ENCODE assay signal across 23 cellular contexts in genomic region chr9:124005372-124005771, GRCh38. TPM values are rescaled to one million over a fixed set of nuclear protein-coding genes. Genes with fewer than 3 reads are reported as not detected.
DNase-seq lines count a peak whose midpoint lies in the region; ATAC-seq and TF ChIP-seq lines count a peak whose summit lies in the region.
"Had no signal": no experiment of that assay in that cellular context is flagged by ENCODE, and none has a peak within 500 bp of the region (broad histone marks: within the 10 kb centered on the region; RNA-seq: fewer than 3 reads in every experiment).

No MANE protein-coding gene starts in this region.

- H4K20me1 ChIP-seq in OCI-LY7 (ENCODE audit: insufficient read depth, low read length): no peaks in the 10 kb centered on the region

- no peak overlapping the region for H3K9ac ChIP-seq in iPS-20b (ENCODE audit: low read depth, low read length)

- peaks cover 11 to 21% of the 10 kb centered on the region in 2 donors for H3K4me1 Mint-ChIP-seq in natural killer cell treated with Interleukin-12 subunit alpha and Interleukin-12 subunit beta and Interleukin-15 and Interleukin-18, amount 100 ng/mL, for 72 hours (ENCODE audit: low read depth in 2 of 2)
- H3K4me1 Mint-ChIP-seq in natural killer cell: peaks cover 10 to 14% of the 10 kb centered on the region in 2 donors

- H3K27ac ChIP-seq in iPS-20b (ENCODE audit: low read length) (no peak overlapping the region), OCI-LY7 (ENCODE audit: low read depth, low read length, poor library complexity, severe bottlenecking) (no peak overlapping the region)
- H3K27ac ChIP-seq: RWPE1, SK-N-MC had no signal

- ATAC-seq in natural killer cell treated with Interleukin-12 subunit alpha and Interleukin-12 subunit beta and Interleukin-15 and Interleukin-18, amount 100 ng/mL, for 72 hours: no peak
- ATAC-seq in natural killer cell: no peak
- ATAC-seq in HG02870 (IDR thresholded peaks at IDR 0.05; ENCODE audit: unreplicated experiment): no peak
- ATAC-seq: HCT116 had no signal

- intact Hi-C loops in natural killer cell (cut with micrococcal nuclease) (no loop called here), OCI-LY7 (cut with micrococcal nuclease; ENCODE audit: unreplicated experiment) (no loop called here)

- CTCF ChIA-PET in OCI-LY7 (lab: Charles Lee; ENCODE audit: unreplicated experiment): no interaction called here

- no peaks in the 10 kb centered on the region for H3K79me2 ChIP-seq in OCI-LY7 (ENCODE audit: insufficient read depth, low read depth, low read length)

- no TSS peak for BruUV-seq in OCI-LY7 (replicated peaks; lab: Mats Ljungman, UMichigan)

- H3K36me3 Mint-ChIP-seq in natural killer cell treated with Interleukin-12 subunit alpha and Interleukin-12 subunit beta and Interleukin-15 and Interleukin-18, amount 100 ng/mL, for 72 hours: peaks cover 5% of the 10 kb centered on the region
- no peaks in the 10 kb centered on the region for H3K36me3 Mint-ChIP-seq in natural killer cell
- H3K36me3 Mint-ChIP-seq: CD8-positive, alpha-beta memory T cell had no signal

- DNase-seq in natural killer cell treated with Interleukin-12 subunit alpha and Interleukin-12 subunit beta and Interleukin-15 and Interleukin-18, amount 100 ng/mL, for 72 hours (ENCODE audit: low spot score): peak; percentile 32
- DNase-seq in natural killer cell: no peak
- peak; percentile 29 for DNase-seq in astrocyte of the hippocampus (ENCODE audit: low read depth, low spot score)
- no peak for DNase-seq in OCI-LY7 (ENCODE audit: low spot score)
- DNase-seq in SKM-1 treated with dmso at 0.1 percent for 144 hours (lab: John Stamatoyannopoulos, UW; ENCODE audit: unreplicated experiment): no peak
- no peak for DNase-seq in NAMALWA (ENCODE audit: low spot score)
- DNase-seq: 8988T; AML-193; C1 segment of cervical spinal cord; Calu3; CD8-positive, alpha-beta memory T cell; DMS153; GDM1; Karpas-422; MV-4-11; NCI-H1694; NCI-H526; SHP77 treated with DMSO at 0.1 percent for 48 hours had no signal

- H3K4me1 ChIP-seq in iPS-20b (ENCODE audit: insufficient read depth, low read length) (peaks cover 18% of the 10 kb centered on the region), OCI-LY7 (ENCODE audit: insufficient read depth, low read length, poor library complexity, severe bottlenecking) (no peaks in the 10 kb centered on the region)

- no peak overlapping the region for H3K4me2 ChIP-seq in OCI-LY7 (ENCODE audit: low read length)

- H3K4me3 Mint-ChIP-seq in natural killer cell treated with Interleukin-12 subunit alpha and Interleukin-12 subunit beta and Interleukin-15 and Interleukin-18, amount 100 ng/mL, for 72 hours: no peak overlapping the region
- H3K4me3 Mint-ChIP-seq in natural killer cell: no peak overlapping the region
- H3K4me3 Mint-ChIP-seq: CD8-positive, alpha-beta memory T cell had no signal

- TF ChIP-seq CTCF in natural killer cell (IDR thresholded peaks at IDR 0.05) (no peak), OCI-LY7 (conservative IDR thresholded peaks at IDR 0.05; ENCODE audit: low read length) (no peak)

- peaks cover 80 to 94% of the 10 kb centered on the region in 2 donors for H3K27me3 Mint-ChIP-seq in natural killer cell treated with Interleukin-12 subunit alpha and Interleukin-12 subunit beta and Interleukin-15 and Interleukin-18, amount 100 ng/mL, for 72 hours
- H3K27me3 Mint-ChIP-seq in natural killer cell (ENCODE audit: low read depth in 2 of 2): peaks cover 92 to 94% of the 10 kb centered on the region in 2 donors

- no peak overlapping the region for H3K27ac Mint-ChIP-seq in natural killer cell treated with Interleukin-12 subunit alpha and Interleukin-12 subunit beta and Interleukin-15 and Interleukin-18, amount 100 ng/mL, for 72 hours
- H3K27ac Mint-ChIP-seq in natural killer cell: no peak overlapping the region

- H3K9me2 ChIP-seq in OCI-LY7 (ENCODE audit: insufficient read depth, low read length): no peaks in the 10 kb centered on the region

- H3K9me3 ChIP-seq in iPS-20b (ENCODE audit: insufficient read depth, low read depth, low read length) (peaks cover 7% of the 10 kb centered on the region; the same call in 1 of the 2 replicates), OCI-LY7 (ENCODE audit: low read length) (no peaks in the 10 kb centered on the region)

- H2AFZ ChIP-seq in OCI-LY7 (ENCODE audit: low read length): no peak overlapping the region

- H3K36me3 ChIP-seq in iPS-20b (ENCODE audit: insufficient read depth, low read depth, low read length) (no peaks in the 10 kb centered on the region), OCI-LY7 (ENCODE audit: insufficient read depth, low read length) (no peaks in the 10 kb centered on the region)

- H3K4me3 ChIP-seq in iPS-20b (ENCODE audit: low read length): 0 out of 2 replicates have a peak overlapping the region, but pooled peaks have one; percentile 13
- H3K4me3 ChIP-seq in OCI-LY7 (ENCODE audit: low read depth, low read length, poor library complexity, severe bottlenecking): no peak overlapping the region
- H3K4me3 ChIP-seq: SK-N-MC had no signal

- POLR2A ChIA-PET in OCI-LY7 (lab: Charles Lee): no interaction called here

- H3K9me3 Mint-ChIP-seq in natural killer cell treated with Interleukin-12 subunit alpha and Interleukin-12 subunit beta and Interleukin-15 and Interleukin-18, amount 100 ng/mL, for 72 hours: no peaks in the 10 kb centered on the region
- no peaks in the 10 kb centered on the region for H3K9me3 Mint-ChIP-seq in natural killer cell
- H3K9me3 Mint-ChIP-seq: CD8-positive, alpha-beta memory T cell had no signal

- H3K27me3 ChIP-seq in iPS-20b (ENCODE audit: insufficient read depth, low read length): peaks cover 100% of the 10 kb centered on the region

RNA-seq across cellular contexts. Expression of gene LHX2, which starts 6.2 kb away (rescaled TPM):
- not detected for total RNA-seq in natural killer cell treated with Interleukin-12 subunit alpha and Interleukin-12 subunit beta and Interleukin-15 and Interleukin-18, amount 100 ng/mL, for 72 hours
- total RNA-seq in natural killer cell (not detected), OCI-LY7 (2022) (not detected in 2 replicates)
- not detected in 2 replicates for total RNA-seq in OCI-LY7 (2014; rRNA removed; shearing (Covaris generic))
- total RNA-seq: Calu3; CD8-positive, alpha-beta memory T cell had no signal

Comparison
In these comparisons a context has a peak if more than half of its experiments do, and no peak if none do; other contexts are left out.
1. DNase-seq: peak in natural killer cell treated with Interleukin-12 subunit alpha and Interleukin-12 subunit beta and Interleukin-15 and Interleukin-18, amount 100 ng/mL, for 72 hours (single experiment) and astrocyte of the hippocampus (single experiment); none in natural killer cell (single experiment), OCI-LY7 (single experiment), SKM-1 treated with dmso at 0.1 percent for 144 hours (single experiment) and NAMALWA (single experiment).